In genomic region chr12:50111693-50112455, GRCh38 we compare ENCODE assay signal across 1 cellular context.
TF ChIP-seq lines count a peak whose summit lies in the region.

COX14 (plus strand) TSS chr12:50112236; CDS start chr12:50120044, 7,808 bp downstream.

TF ChIP-seq in HepG2, 621 proteins besides CTCF, POLR2A, EP300 and RAD21 (continued from another document and continues in another):
- TF ChIP-seq ZNF577 (CRISPR knock-in tag; IDR thresholded peaks at IDR 0.05; ENCODE audit: borderline replicate concordance, low read depth): no peak
- 0 out of 2 replicates have a peak, but pooled peaks have one; percentile 55 for TF ChIP-seq SNAPC5 (CRISPR knock-in tag; IDR thresholded peaks at IDR 0.05; ENCODE audit: borderline replicate concordance)
- peak; percentile 55; the same call in 1 of the 2 replicates for TF ChIP-seq ZNF768 (CRISPR knock-in tag; IDR thresholded peaks at IDR 0.05)
- TF ChIP-seq ZBTB34 (CRISPR knock-in tag; IDR thresholded peaks at IDR 0.05): peak; percentile 65; the same call in 1 of the 2 replicates
- peak; percentile 93 for TF ChIP-seq NAIF1 (CRISPR knock-in tag; IDR thresholded peaks at IDR 0.05; ENCODE audit: borderline replicate concordance)
- peak; percentile 94; the same call in 1 of the 2 replicates for TF ChIP-seq ZIK1 (CRISPR knock-in tag; IDR thresholded peaks at IDR 0.05; ENCODE audit: borderline replicate concordance, low read depth)
- no peak for TF ChIP-seq HOXA7 (CRISPR knock-in tag; IDR thresholded peaks at IDR 0.05)
- no peak for TF ChIP-seq ZNF496 (CRISPR knock-in tag; IDR thresholded peaks at IDR 0.05; ENCODE audit: insufficient replicate concordance)
- TF ChIP-seq SKIL (CRISPR knock-in tag; IDR thresholded peaks at IDR 0.05; ENCODE audit: borderline replicate concordance): no peak
- TF ChIP-seq ATM (IDR thresholded peaks at IDR 0.05; ENCODE audit: borderline replicate concordance): no peak
- TF ChIP-seq GATAD1 (CRISPR knock-in tag; IDR thresholded peaks at IDR 0.05): peak; percentile 79
- TF ChIP-seq KMT2A (CRISPR knock-in tag; IDR thresholded peaks at IDR 0.05): no peak; the same call in none of the 2 replicates
- peak; percentile 90 for TF ChIP-seq ZNF225 (CRISPR knock-in tag; IDR thresholded peaks at IDR 0.05)
- no peak for TF ChIP-seq NCOA5 (CRISPR knock-in tag; IDR thresholded peaks at IDR 0.05)
- TF ChIP-seq, protein P1, sequence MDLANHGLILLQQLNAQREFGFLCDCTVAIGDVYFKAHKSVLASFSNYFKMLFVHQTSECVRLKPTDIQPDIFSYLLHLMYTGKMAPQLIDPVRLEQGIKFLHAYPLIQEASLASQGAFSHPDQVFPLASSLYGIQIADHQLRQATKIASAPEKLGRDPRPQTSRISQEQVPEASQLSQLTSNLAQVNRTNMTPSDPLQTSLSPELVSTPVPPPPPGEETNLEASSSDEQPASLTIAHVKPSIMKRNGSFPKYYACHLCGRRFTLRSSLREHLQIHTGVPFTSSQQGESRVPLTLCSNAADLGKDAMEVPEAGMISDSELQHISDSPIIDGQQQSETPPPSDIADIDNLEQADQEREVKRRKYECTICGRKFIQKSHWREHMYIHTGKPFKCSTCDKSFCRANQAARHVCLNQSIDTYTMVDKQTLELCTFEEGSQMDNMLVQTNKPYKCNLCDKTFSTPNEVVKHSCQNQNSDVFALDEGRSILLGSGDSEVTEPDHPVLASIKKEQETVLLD (CRISPR knock-in tag; IDR thresholded peaks at IDR 0.05; ENCODE audit: low read depth): 0 out of 2 replicates have a peak, but pooled peaks have one; percentile 21
- TF ChIP-seq ZNF775 (CRISPR knock-in tag; IDR thresholded peaks at IDR 0.05; ENCODE audit: borderline replicate concordance): no peak
- peak; percentile 7; the same call in 1 of the 2 replicates for TF ChIP-seq ZNF264 (CRISPR knock-in tag; IDR thresholded peaks at IDR 0.05)
- no peak for TF ChIP-seq GLMP (CRISPR knock-in tag; IDR thresholded peaks at IDR 0.05; ENCODE audit: borderline replicate concordance)
- peak; percentile 78 for TF ChIP-seq AGO2 (optimal IDR thresholded peaks at IDR 0.05; ENCODE audit: low read depth, low read length)
- TF ChIP-seq POGZ (CRISPR knock-in tag; IDR thresholded peaks at IDR 0.05): peak; percentile 79
- TF ChIP-seq ZNF230 (CRISPR knock-in tag; IDR thresholded peaks at IDR 0.05): no peak
- no peak for TF ChIP-seq THYN1 (CRISPR knock-in tag; IDR thresholded peaks at IDR 0.05; ENCODE audit: borderline replicate concordance, low read depth)
- TF ChIP-seq, protein P2, sequence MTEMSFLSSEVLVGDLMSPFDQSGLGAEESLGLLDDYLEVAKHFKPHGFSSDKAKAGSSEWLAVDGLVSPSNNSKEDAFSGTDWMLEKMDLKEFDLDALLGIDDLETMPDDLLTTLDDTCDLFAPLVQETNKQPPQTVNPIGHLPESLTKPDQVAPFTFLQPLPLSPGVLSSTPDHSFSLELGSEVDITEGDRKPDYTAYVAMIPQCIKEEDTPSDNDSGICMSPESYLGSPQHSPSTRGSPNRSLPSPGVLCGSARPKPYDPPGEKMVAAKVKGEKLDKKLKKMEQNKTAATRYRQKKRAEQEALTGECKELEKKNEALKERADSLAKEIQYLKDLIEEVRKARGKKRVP (CRISPR knock-in tag; IDR thresholded peaks at IDR 0.05): peak in 1 of 2 experiments; percentile 65; a peak in 2 of 4 replicates
- TF ChIP-seq TRIM22 (IDR thresholded peaks at IDR 0.05): no peak
- TF ChIP-seq ZMYM3 (CRISPR knock-in tag; IDR thresholded peaks at IDR 0.05): peak; percentile 59; the same call in 1 of the 2 replicates
- no peak for TF ChIP-seq NFE2L2 (IDR thresholded peaks at IDR 0.05; ENCODE audit: low read length)
- TF ChIP-seq PRMT3 (CRISPR knock-in tag; IDR thresholded peaks at IDR 0.05; ENCODE audit: borderline replicate concordance, low read depth): no peak
- TF ChIP-seq NR2C2 (CRISPR knock-in tag; IDR thresholded peaks at IDR 0.05; ENCODE audit: borderline replicate concordance): peak; percentile 87
- TF ChIP-seq YEATS2 (CRISPR knock-in tag; IDR thresholded peaks at IDR 0.05; ENCODE audit: borderline replicate concordance): peak; percentile 79; the same call in 1 of the 2 replicates
- TF ChIP-seq RCOR2 (CRISPR knock-in tag; IDR thresholded peaks at IDR 0.05): no peak
- no peak for TF ChIP-seq HMG20A (CRISPR knock-in tag; IDR thresholded peaks at IDR 0.05; ENCODE audit: borderline replicate concordance)
- TF ChIP-seq, protein P3, sequence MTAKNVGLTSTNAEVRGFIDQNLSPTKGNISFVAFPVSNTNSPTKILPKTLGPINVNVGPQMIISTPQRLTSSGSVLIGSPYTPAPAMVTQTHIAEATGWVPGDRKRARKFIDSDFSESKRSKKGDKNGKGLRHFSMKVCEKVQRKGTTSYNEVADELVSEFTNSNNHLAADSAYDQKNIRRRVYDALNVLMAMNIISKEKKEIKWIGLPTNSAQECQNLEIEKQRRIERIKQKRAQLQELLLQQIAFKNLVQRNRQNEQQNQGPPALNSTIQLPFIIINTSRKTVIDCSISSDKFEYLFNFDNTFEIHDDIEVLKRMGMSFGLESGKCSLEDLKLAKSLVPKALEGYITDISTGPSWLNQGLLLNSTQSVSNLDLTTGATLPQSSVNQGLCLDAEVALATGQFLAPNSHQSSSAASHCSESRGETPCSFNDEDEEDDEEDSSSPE (CRISPR knock-in tag; IDR thresholded peaks at IDR 0.05): peak; percentile 74
- TF ChIP-seq SAP130 (CRISPR knock-in tag; IDR thresholded peaks at IDR 0.05; ENCODE audit: low read depth): peak; percentile 96
- TF ChIP-seq ZNF383 (CRISPR knock-in tag; IDR thresholded peaks at IDR 0.05; ENCODE audit: borderline replicate concordance): no peak
- TF ChIP-seq ZNF354B (CRISPR knock-in tag; IDR thresholded peaks at IDR 0.05): 0 out of 2 replicates have a peak, but pooled peaks have one; percentile 77
- TF ChIP-seq SMAD9 (CRISPR knock-in tag; IDR thresholded peaks at IDR 0.05): no peak
- TF ChIP-seq SNRNP70 (IDR thresholded peaks at IDR 0.05; ENCODE audit: low read depth, low read length): no peak
- TF ChIP-seq ZBTB42 (CRISPR knock-in tag; IDR thresholded peaks at IDR 0.05): no peak
- no peak for TF ChIP-seq NCOA2 (CRISPR knock-in tag; IDR thresholded peaks at IDR 0.05)
- no peak for TF ChIP-seq ZFP90 (CRISPR knock-in tag; IDR thresholded peaks at IDR 0.05; ENCODE audit: borderline replicate concordance)
- no peak for TF ChIP-seq NPAS2 (CRISPR knock-in tag; IDR thresholded peaks at IDR 0.05; ENCODE audit: borderline replicate concordance)
- TF ChIP-seq ZNF569 (CRISPR knock-in tag; IDR thresholded peaks at IDR 0.05; ENCODE audit: borderline replicate concordance): no peak
- TF ChIP-seq ZNF329 (CRISPR knock-in tag; IDR thresholded peaks at IDR 0.05; ENCODE audit: low read depth): no peak
- TF ChIP-seq, protein P4, sequence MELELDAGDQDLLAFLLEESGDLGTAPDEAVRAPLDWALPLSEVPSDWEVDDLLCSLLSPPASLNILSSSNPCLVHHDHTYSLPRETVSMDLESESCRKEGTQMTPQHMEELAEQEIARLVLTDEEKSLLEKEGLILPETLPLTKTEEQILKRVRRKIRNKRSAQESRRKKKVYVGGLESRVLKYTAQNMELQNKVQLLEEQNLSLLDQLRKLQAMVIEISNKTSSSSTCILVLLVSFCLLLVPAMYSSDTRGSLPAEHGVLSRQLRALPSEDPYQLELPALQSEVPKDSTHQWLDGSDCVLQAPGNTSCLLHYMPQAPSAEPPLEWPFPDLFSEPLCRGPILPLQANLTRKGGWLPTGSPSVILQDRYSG (CRISPR knock-in tag; IDR thresholded peaks at IDR 0.05): no peak
- no peak for TF ChIP-seq YY1 (IDR thresholded peaks at IDR 0.05; ENCODE audit: insufficient read depth, insufficient replicate concordance, low read depth, low read length)
- TF ChIP-seq TOE1 (CRISPR knock-in tag; IDR thresholded peaks at IDR 0.05): no peak
- TF ChIP-seq, protein P5, sequence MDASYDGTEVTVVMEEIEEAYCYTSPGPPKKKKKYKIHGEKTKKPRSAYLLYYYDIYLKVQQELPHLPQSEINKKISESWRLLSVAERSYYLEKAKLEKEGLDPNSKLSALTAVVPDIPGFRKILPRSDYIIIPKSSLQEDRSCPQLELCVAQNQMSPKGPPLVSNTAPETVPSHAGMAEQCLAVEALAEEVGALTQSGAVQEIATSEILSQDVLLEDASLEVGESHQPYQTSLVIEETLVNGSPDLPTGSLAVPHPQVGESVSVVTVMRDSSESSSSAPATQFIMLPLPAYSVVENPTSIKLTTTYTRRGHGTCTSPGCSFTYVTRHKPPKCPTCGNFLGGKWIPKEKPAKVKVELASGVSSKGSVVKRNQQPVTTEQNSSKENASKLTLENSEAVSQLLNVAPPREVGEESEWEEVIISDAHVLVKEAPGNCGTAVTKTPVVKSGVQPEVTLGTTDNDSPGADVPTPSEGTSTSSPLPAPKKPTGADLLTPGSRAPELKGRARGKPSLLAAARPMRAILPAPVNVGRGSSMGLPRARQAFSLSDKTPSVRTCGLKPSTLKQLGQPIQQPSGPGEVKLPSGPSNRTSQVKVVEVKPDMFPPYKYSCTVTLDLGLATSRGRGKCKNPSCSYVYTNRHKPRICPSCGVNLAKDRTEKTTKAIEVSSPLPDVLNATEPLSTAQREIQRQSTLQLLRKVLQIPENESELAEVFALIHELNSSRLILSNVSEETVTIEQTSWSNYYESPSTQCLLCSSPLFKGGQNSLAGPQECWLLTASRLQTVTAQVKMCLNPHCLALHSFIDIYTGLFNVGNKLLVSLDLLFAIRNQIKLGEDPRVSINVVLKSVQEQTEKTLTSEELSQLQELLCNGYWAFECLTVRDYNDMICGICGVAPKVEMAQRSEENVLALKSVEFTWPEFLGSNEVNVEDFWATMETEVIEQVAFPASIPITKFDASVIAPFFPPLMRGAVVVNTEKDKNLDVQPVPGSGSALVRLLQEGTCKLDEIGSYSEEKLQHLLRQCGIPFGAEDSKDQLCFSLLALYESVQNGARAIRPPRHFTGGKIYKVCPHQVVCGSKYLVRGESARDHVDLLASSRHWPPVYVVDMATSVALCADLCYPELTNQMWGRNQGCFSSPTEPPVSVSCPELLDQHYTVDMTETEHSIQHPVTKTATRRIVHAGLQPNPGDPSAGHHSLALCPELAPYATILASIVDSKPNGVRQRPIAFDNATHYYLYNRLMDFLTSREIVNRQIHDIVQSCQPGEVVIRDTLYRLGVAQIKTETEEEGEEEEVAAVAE (CRISPR knock-in tag; IDR thresholded peaks at IDR 0.05; ENCODE audit: borderline replicate concordance): peak; percentile 92
- TF ChIP-seq SIX1 (CRISPR knock-in tag; IDR thresholded peaks at IDR 0.05; ENCODE audit: borderline replicate concordance): no peak
- peak; percentile 94 for TF ChIP-seq GMEB1 (CRISPR knock-in tag; IDR thresholded peaks at IDR 0.05; ENCODE audit: borderline replicate concordance)
